8 cellular contexts compared by ENCODE assay signal in the genomic region with DNA sequence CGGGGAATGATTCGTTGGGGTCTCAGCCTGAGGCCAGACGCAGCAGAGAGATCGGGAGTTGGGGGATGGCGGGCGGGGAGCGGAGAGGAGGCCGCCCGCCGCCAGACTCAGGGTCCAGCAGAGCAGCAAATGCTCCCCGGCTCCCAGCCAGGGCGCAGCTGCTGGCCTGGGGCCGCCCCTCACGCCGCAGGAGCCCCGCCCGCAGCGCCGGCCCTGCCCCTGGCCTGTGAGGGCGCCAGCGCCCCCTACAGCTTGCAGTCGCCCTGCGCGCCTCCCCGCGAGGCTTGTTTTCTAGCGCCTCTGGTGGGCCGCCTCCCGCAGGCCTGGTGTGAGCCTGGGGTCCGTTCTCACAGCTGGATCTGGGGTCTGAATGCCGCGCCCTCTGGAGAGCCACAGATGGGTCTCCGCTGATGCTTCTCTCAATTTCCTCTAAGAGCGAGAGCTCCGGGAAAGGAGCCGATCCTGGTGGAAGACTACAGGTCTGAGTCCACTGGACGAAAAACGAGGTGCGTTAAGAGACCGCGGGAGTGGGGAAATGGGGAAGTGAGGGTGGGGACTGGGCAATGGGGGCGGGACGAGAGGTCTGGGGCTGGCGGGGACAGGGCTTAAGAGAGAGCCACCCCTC. TPM values are rescaled to one million over a fixed set of nuclear protein-coding genes. Genes with fewer than 3 reads are reported as not detected.
DNase-seq lines count a peak whose midpoint lies in the region; ATAC-seq and TF ChIP-seq lines count a peak whose summit lies in the region.

No MANE protein-coding gene starts in this region.

- DNase-seq in BJ (ENCODE audit: low read depth) (peak; percentile 52), NCI-H460 (ENCODE audit: extremely low read depth, low read depth) (peak; percentile 83), colonic mucosa (peak; percentile 97), left kidney (ENCODE audit: low read depth, low spot score) (peak; percentile 99)
- peak; percentile 87 to 94 for DNase-seq in activated CD4-positive, alpha-beta T cell treated with anti-CD3 and anti-CD28 coated beads for 4 hours
- peak; percentile 93 for DNase-seq in stimulated activated CD4-positive, alpha-beta T cell treated with anti-CD3 and anti-CD28 coated beads, Interleukin-1b, Interleukin-23, amount 100 ng/mL, for 48 hours

- CTCF ChIA-PET in BJ (lab: Yijun Ruan, JAX): interaction anchor here (0.5 to 7.9 kb wide), 22 partner anchors 10 to 1274 kb away, joined by 3 to 83 read pairs (median 5); a partner anchor contains a TSS

- H3K4me1 ChIP-seq in colonic mucosa: no peaks in the 10 kb centered on the region

- H3K27ac ChIP-seq in colonic mucosa: peak overlapping the region; percentile 78

- TF ChIP-seq CTCF in BJ (IDR thresholded peaks at IDR 0.05; ENCODE audit: insufficient read depth, low read depth, low read length) (peak; percentile 93), colonic mucosa (IDR thresholded peaks at IDR 0.05) (peak; percentile 99)

- peak; percentile 92 for TF ChIP-seq POLR2A in GM19099 (IDR thresholded peaks at IDR 0.05; ENCODE audit: extremely low read depth, insufficient read length, low read depth)

- peaks cover 3% of the 10 kb centered on the region; the same call in 1 of the 2 replicates for H3K36me3 ChIP-seq in BJ (ENCODE audit: control insufficient read depth, insufficient read depth, low read length)
- no peaks in the 10 kb centered on the region for H3K36me3 ChIP-seq in colonic mucosa

- intact Hi-C loops in colonic mucosa (cut with DNase I): no loop called here

- POLR2A ChIA-PET in BJ (lab: Charles Lee): interaction anchor here (0.6 to 1.4 kb wide), 2 partner anchors 12 to 1015 kb away, joined by 5 to 9 read pairs; no protein-coding TSS in a partner anchor

- peak overlapping the region; percentile 74 to 88 for H3K9ac ChIP-seq in colonic mucosa (ENCODE audit: low read depth in 2 of 2, low read length in 2 of 2)

- H3K27me3 ChIP-seq in BJ (ENCODE audit: control insufficient read depth, insufficient read depth, low read length): no peaks in the 10 kb centered on the region
- H3K27me3 ChIP-seq in colonic mucosa: no peaks in the 10 kb centered on the region

- H3K9me3 ChIP-seq in colonic mucosa: no peaks in the 10 kb centered on the region

- peak overlapping the region; percentile 57 for H3K4me3 ChIP-seq in BJ (ENCODE audit: low read depth, low read length)
- H3K4me3 ChIP-seq in colonic mucosa: peak overlapping the region; percentile 40

- peak; percentile 74 for ATAC-seq in HG03378 (IDR thresholded peaks at IDR 0.05; ENCODE audit: unreplicated experiment)

RNA-seq across cellular contexts. Expression of a gene that starts 29.9 kb away (rescaled TPM):
- polyA plus RNA-seq in BJ (2011; rRNA removed): 4.7 and 7.7 TPM in 2 replicates
- polyA minus RNA-seq in BJ (2011; rRNA and poly(A)+ RNA removed): 5.7 and 6.0 TPM in 2 replicates
- total RNA-seq in NCI-H460 (2014; rRNA removed; shearing (Covaris generic)): 5.7 and 7.2 TPM in 2 replicates
- polyA plus RNA-seq in NCI-H460 (2014; cell fraction: nucleus; rRNA removed): 3.6 and 4.7 TPM in 2 replicates
- 10 to 100 TPM in 1 of 2 donors, 1 to 10 TPM in 1; 9.7 to 13.4 TPM for total RNA-seq in colonic mucosa

Comparison
In these comparisons a context has a peak if more than half of its experiments do, and no peak if none do; other contexts are left out.
1. Peak in every context shown above with its lines: DNase-seq, ATAC-seq, H3K4me3 ChIP-seq and H3K27ac ChIP-seq.